18 cellular contexts compared by ENCODE assay signal in genomic region chr6:115137910-115138309, GRCh38.
"Had no signal": no experiment of that assay in that cellular context is flagged by ENCODE, and none has a peak within 500 bp of the region (broad histone marks: within the 10 kb centered on the region; RNA-seq: fewer than 3 reads in every experiment).

No MANE protein-coding gene starts in this region.

- H3K36me3 ChIP-seq: ovary, right lobe of liver, thyroid gland had no signal

- H3K27ac ChIP-seq: epithelial cell of prostate, ovary, right lobe of liver, thyroid gland had no signal

- H3K27me3 ChIP-seq: ovary, right lobe of liver, thyroid gland had no signal

- FAIRE-seq: islet of Langerhans had no signal

- H3K4me3 ChIP-seq: ovary, right lobe of liver, thyroid gland had no signal

- ATAC-seq: activated CD8-positive, alpha-beta T cell treated with anti-CD3 and anti-CD28 coated beads for 36 hours; activated T-helper 17 cell treated with anti-CD3 and anti-CD28 coated beads, Interleukin-2, amount 50 U/mL, for 72 hours; left cardiac atrium; naive thymus-derived CD4-positive, alpha-beta T cell; right lobe of liver; stimulated activated naive B cell treated with anti-CD40 and anti-IgM and Interleukin-4, amounts not matched to agents 10 μg/mL and 1 μg/mL and 100 μg/mL, for 72 hours had no signal

- H3K4me1 ChIP-seq: right lobe of liver, thyroid gland had no signal

- H3K9me3 ChIP-seq: ovary, right lobe of liver, thyroid gland had no signal

- DNase-seq: activated CD4-positive, alpha-beta T cell treated with anti-CD3 and anti-CD28 coated beads, Interleukin-2, amount 10 ng/mL, durations not matched to agents 24 days and 14 days; activated CD8-positive, alpha-beta T cell treated with anti-CD3 and anti-CD28 coated beads for 36 hours; activated naive CD4-positive, alpha-beta T cell; activated naive CD8-positive, alpha-beta T cell treated with anti-CD3 and anti-CD28 coated beads for 36 hours; activated T-cell treated with anti-CD3 and anti-CD28 coated beads, Interleukin-2, amount 50 U/mL, for 1 hour; amniotic stem cell; foreskin fibroblast; left cardiac atrium; mesenchymal stem cell; naive thymus-derived CD4-positive, alpha-beta T cell; ovary; right lobe of liver; stimulated activated CD4-positive, alpha-beta T cell treated with anti-CD3 and anti-CD28 coated beads, Interleukin-4, amount 100 ng/mL, for 4 hours; stimulated activated naive B cell treated with anti-CD40 and anti-IgM and Interleukin-4, amounts not matched to agents 10 μg/mL and 1 μg/mL and 100 μg/mL, for 72 hours; thyroid gland had no signal
